ENCODE assay signal across 1 cellular context in genomic region chr20:50731055-50731929, GRCh38.
A peak's percentile ranks its signal among the peaks of the same experiment; 100 is the strongest.
TF ChIP-seq lines count a peak whose summit lies in the region.

Gene PARD6B (plus strand): TSS chr20:50731580. CDS start chr20:50731787, 207 bp downstream.

TF ChIP-seq in HepG2, 621 proteins besides CTCF, POLR2A, EP300 and RAD21 (continued from another document and continues in another):
- TF ChIP-seq ZBTB2 (CRISPR knock-in tag; IDR thresholded peaks at IDR 0.05; ENCODE audit: low read depth), result peak; percentile 90
- TF ChIP-seq ZNF788 (CRISPR knock-in tag; IDR thresholded peaks at IDR 0.05; ENCODE audit: borderline replicate concordance), result no peak; the same call in 1 of the 2 replicates
- peak; percentile 57; the same call in 1 of the 2 replicates for TF ChIP-seq ZNF724P (CRISPR knock-in tag; IDR thresholded peaks at IDR 0.05; ENCODE audit: borderline replicate concordance)
- TF ChIP-seq SRSF4 (IDR thresholded peaks at IDR 0.05; ENCODE audit: low read depth, low read length, poor library complexity, severe bottlenecking), result no peak
- peak; percentile 78; the same call in 1 of the 2 replicates for TF ChIP-seq ELF3 (CRISPR knock-in tag; IDR thresholded peaks at IDR 0.05)
- peak; percentile 93 for TF ChIP-seq ZNF329 (CRISPR knock-in tag; IDR thresholded peaks at IDR 0.05; ENCODE audit: low read depth)
- no peak; the same call in 1 of the 2 replicates for TF ChIP-seq ZNF850 (CRISPR knock-in tag; conservative IDR thresholded peaks at IDR 0.05)
- no peak for TF ChIP-seq NCOA5 (CRISPR knock-in tag; IDR thresholded peaks at IDR 0.05)
- peak; percentile 85; the same call in 1 of the 2 replicates for TF ChIP-seq TP53 (CRISPR knock-in tag; conservative IDR thresholded peaks at IDR 0.05)
- TF ChIP-seq ZFP37 (CRISPR knock-in tag; IDR thresholded peaks at IDR 0.05; ENCODE audit: borderline replicate concordance), result 0 out of 2 replicates have a peak, but pooled peaks have one; percentile 79
- TF ChIP-seq ZNF713 (CRISPR knock-in tag; IDR thresholded peaks at IDR 0.05), result no peak
- peak; percentile 78 for TF ChIP-seq SRSF1 (optimal IDR thresholded peaks at IDR 0.05; ENCODE audit: low read depth, low read length)
- TF ChIP-seq SNAI1 (CRISPR knock-in tag; IDR thresholded peaks at IDR 0.05; ENCODE audit: borderline replicate concordance), result 0 out of 2 replicates have a peak, but pooled peaks have one; percentile 7
- no peak; the same call in 1 of the 2 replicates for TF ChIP-seq TOE1 (CRISPR knock-in tag; IDR thresholded peaks at IDR 0.05)
- TF ChIP-seq HNRNPUL1 (IDR thresholded peaks at IDR 0.05; ENCODE audit: low read depth, low read length), result peak; percentile 57; the same call in 1 of the 2 replicates
- no peak for TF ChIP-seq AKNA (CRISPR knock-in tag; IDR thresholded peaks at IDR 0.05; ENCODE audit: borderline replicate concordance)
- no peak for TF ChIP-seq REL (CRISPR knock-in tag; conservative IDR thresholded peaks at IDR 0.05)
- TF ChIP-seq THAP7 (CRISPR knock-in tag; IDR thresholded peaks at IDR 0.05), result 0 out of 2 replicates have a peak, but pooled peaks have one; percentile 76
- TF ChIP-seq ZNF878 (CRISPR knock-in tag; IDR thresholded peaks at IDR 0.05), result no peak; the same call in 1 of the 2 replicates
- no peak; the same call in none of the 2 replicates for TF ChIP-seq ZBTB26 (CRISPR knock-in tag; IDR thresholded peaks at IDR 0.05; ENCODE audit: borderline replicate concordance)
- TF ChIP-seq ZNF749 (CRISPR knock-in tag; IDR thresholded peaks at IDR 0.05; ENCODE audit: borderline replicate concordance), result no peak
- no peak for TF ChIP-seq MZF1 (CRISPR knock-in tag; IDR thresholded peaks at IDR 0.05; ENCODE audit: borderline replicate concordance)
- peak; percentile 79; the same call in 1 of the 2 replicates for TF ChIP-seq TEF (CRISPR knock-in tag; IDR thresholded peaks at IDR 0.05)
- TF ChIP-seq RFXANK (CRISPR knock-in tag; IDR thresholded peaks at IDR 0.05), result 0 out of 2 replicates have a peak, but pooled peaks have one; percentile 72
- no peak for TF ChIP-seq CAMTA2 (CRISPR knock-in tag; IDR thresholded peaks at IDR 0.05; ENCODE audit: borderline replicate concordance)
- TF ChIP-seq ZNF556 (CRISPR knock-in tag; IDR thresholded peaks at IDR 0.05; ENCODE audit: borderline replicate concordance), result peak; percentile 97
- TF ChIP-seq GABPB1 (CRISPR knock-in tag; IDR thresholded peaks at IDR 0.05), result peak; percentile 93
- TF ChIP-seq RARG (CRISPR knock-in tag; IDR thresholded peaks at IDR 0.05; ENCODE audit: low read depth), result no peak
- TF ChIP-seq NFIB (CRISPR knock-in tag; IDR thresholded peaks at IDR 0.05; ENCODE audit: borderline replicate concordance), result no peak
- no peak; the same call in none of the 2 replicates for TF ChIP-seq ZNF414 (CRISPR knock-in tag; IDR thresholded peaks at IDR 0.05)
- TF ChIP-seq ZNF460 (CRISPR knock-in tag; IDR thresholded peaks at IDR 0.05; ENCODE audit: borderline replicate concordance), result no peak
- TF ChIP-seq BRF2 (CRISPR knock-in tag; IDR thresholded peaks at IDR 0.05), result no peak
- no peak for TF ChIP-seq ZXDC (CRISPR knock-in tag; IDR thresholded peaks at IDR 0.05)
- TF ChIP-seq U2AF2 (IDR thresholded peaks at IDR 0.05; ENCODE audit: low read depth, low read length), result 0 out of 2 replicates have a peak, but pooled peaks have one; percentile 27
- peak; percentile 93 for TF ChIP-seq SALL1 (CRISPR knock-in tag; IDR thresholded peaks at IDR 0.05)
- TF ChIP-seq ZNF660 (CRISPR knock-in tag; IDR thresholded peaks at IDR 0.05; ENCODE audit: borderline replicate concordance, low read depth), result no peak
- peak; percentile 79; the same call in 1 of the 2 replicates for TF ChIP-seq ZNF747 (CRISPR knock-in tag; IDR thresholded peaks at IDR 0.05; ENCODE audit: borderline replicate concordance)
- TF ChIP-seq POLR2AphosphoS5 (IDR thresholded peaks at IDR 0.05; ENCODE audit: low read depth, low read length), result peak; percentile 92
- peak; percentile 97 for TF ChIP-seq ZNF446 (CRISPR knock-in tag; IDR thresholded peaks at IDR 0.05)
- peak; percentile 93 for TF ChIP-seq ZNF777 (CRISPR knock-in tag; IDR thresholded peaks at IDR 0.05)
- peak; percentile 45 for TF ChIP-seq MAF1 (CRISPR knock-in tag; IDR thresholded peaks at IDR 0.05; ENCODE audit: borderline replicate concordance)
- no peak for TF ChIP-seq GLMP (CRISPR knock-in tag; IDR thresholded peaks at IDR 0.05; ENCODE audit: borderline replicate concordance)
- no peak for TF ChIP-seq NR3C1 (CRISPR knock-in tag; IDR thresholded peaks at IDR 0.05)
- TF ChIP-seq MED8 (CRISPR knock-in tag; IDR thresholded peaks at IDR 0.05; ENCODE audit: insufficient replicate concordance), result peak; percentile 72
- no peak for TF ChIP-seq ZNF7 (CRISPR knock-in tag; IDR thresholded peaks at IDR 0.05)
- TF ChIP-seq GABPA (IDR thresholded peaks at IDR 0.05; ENCODE audit: low read depth, low read length), result peak; percentile 86
- TF ChIP-seq GABPA (CRISPR knock-in tag; IDR thresholded peaks at IDR 0.05; ENCODE audit: low read depth), result peak; percentile 90
- TF ChIP-seq WIZ (CRISPR knock-in tag; IDR thresholded peaks at IDR 0.05), result peak; percentile 1; the same call in 1 of the 2 replicates
- TF ChIP-seq MXD1 (CRISPR knock-in tag; IDR thresholded peaks at IDR 0.05), result peak; percentile 81
- peak; percentile 65; the same call in 1 of the 2 replicates for TF ChIP-seq ZNF550 (CRISPR knock-in tag; IDR thresholded peaks at IDR 0.05; ENCODE audit: borderline replicate concordance)
- no peak for TF ChIP-seq ZNF562 (CRISPR knock-in tag; IDR thresholded peaks at IDR 0.05; ENCODE audit: borderline replicate concordance)
- TF ChIP-seq ZMYM2 (CRISPR knock-in tag; IDR thresholded peaks at IDR 0.05), result no peak
- peak; percentile 61 for TF ChIP-seq YY1 (IDR thresholded peaks at IDR 0.05; ENCODE audit: insufficient read depth, insufficient replicate concordance, low read depth, low read length)
- peak; percentile 91 for TF ChIP-seq ZIK1 (CRISPR knock-in tag; IDR thresholded peaks at IDR 0.05; ENCODE audit: borderline replicate concordance, low read depth)
- no peak; the same call in 1 of the 2 replicates for TF ChIP-seq SIX4 (CRISPR knock-in tag; IDR thresholded peaks at IDR 0.05)
